ENCODE assay signal across 15 cellular contexts in the genomic region with DNA sequence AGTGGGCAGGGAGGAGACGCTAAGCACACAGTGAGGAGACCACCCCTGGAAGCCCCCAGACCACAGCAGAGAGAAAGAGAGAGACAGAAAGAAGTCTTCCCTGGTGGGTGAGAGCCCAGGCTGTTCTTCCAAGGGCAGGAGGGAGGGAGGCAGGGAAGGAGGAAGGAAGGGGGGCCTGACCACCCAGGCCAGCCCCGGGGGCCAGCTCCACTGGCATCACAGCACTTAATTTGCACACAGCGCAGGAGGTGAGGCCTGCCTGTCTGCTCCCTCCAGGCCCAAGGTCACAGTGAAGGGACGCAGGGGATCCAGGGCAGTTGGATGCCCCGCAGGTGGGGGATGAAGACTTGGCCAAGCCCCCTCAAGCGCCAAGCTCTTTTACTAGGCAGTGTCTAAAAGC.
DNase-seq lines count a peak whose midpoint lies in the region; ATAC-seq, FAIRE-seq and TF ChIP-seq lines count a peak whose summit lies in the region.
"Had no signal": no experiment of that assay in that cellular context is flagged by ENCODE, and none has a peak within 500 bp of the region (broad histone marks: within the 10 kb centered on the region; RNA-seq: fewer than 3 reads in every experiment).

No MANE protein-coding gene starts in this region.

- H3K27me3 Mint-ChIP-seq in Calu3 (ENCODE audit: unreplicated experiment) (peaks cover 14% of the 10 kb centered on the region), glutamatergic neuron (ENCODE audit: unreplicated experiment) (no peaks in the 10 kb centered on the region)

- no peaks in the 10 kb centered on the region for H3K9me3 ChIP-seq in pancreas
- H3K9me3 ChIP-seq: BE2C, HAP-1 had no signal

- TF ChIP-seq CTCF in Calu3 (IDR thresholded peaks at IDR 0.05; ENCODE audit: unreplicated experiment) (no peak), glutamatergic neuron (IDR thresholded peaks at IDR 0.05; ENCODE audit: partially characterized antibody, unreplicated experiment) (no peak), pancreas (IDR thresholded peaks at IDR 0.05) (no peak)

- CTCF ChIA-PET in Calu3 (lab: Charles Lee), result interaction anchor here (0.8 kb wide), 1 partner anchor 127 kb away, joined by 6 read pairs; no protein-coding TSS in a partner anchor

- H3K36me3 Mint-ChIP-seq in Calu3 (ENCODE audit: insufficient read depth, unreplicated experiment) (peaks cover 5% of the 10 kb centered on the region), glutamatergic neuron (ENCODE audit: unreplicated experiment) (peaks cover 13% of the 10 kb centered on the region)
- H3K36me3 Mint-ChIP-seq: CD8-positive, alpha-beta T cell; IgD-negative memory B cell had no signal

- no peak for FAIRE-seq in pancreas (lab: Jason Lieb, UNC)

- peaks cover 9% of the 10 kb centered on the region for H3K4me1 Mint-ChIP-seq in Calu3 (ENCODE audit: low read depth, unreplicated experiment)
- H3K4me1 Mint-ChIP-seq in glutamatergic neuron (ENCODE audit: low read depth, unreplicated experiment), result peaks cover 2% of the 10 kb centered on the region
- H3K4me1 Mint-ChIP-seq: IgD-negative memory B cell had no signal

- H3K9me3 Mint-ChIP-seq in Calu3 (ENCODE audit: low read depth, unreplicated experiment) (peaks cover 2% of the 10 kb centered on the region), glutamatergic neuron (ENCODE audit: unreplicated experiment) (peaks cover 2% of the 10 kb centered on the region)
- H3K9me3 Mint-ChIP-seq: CD8-positive, alpha-beta T cell had no signal

- intact Hi-C loops in Calu3 (cut with micrococcal nuclease; ENCODE audit: unreplicated experiment) (no loop called here), pancreas (cut with DNase I) (no loop called here)

- WGBS in pancreas, 2 donors, result 49 to 65% methylated on average over 6 of the region's 6 CpGs

- H3K27ac Mint-ChIP-seq in Calu3 (ENCODE audit: unreplicated experiment), result no peak overlapping the region
- H3K27ac Mint-ChIP-seq in glutamatergic neuron (ENCODE audit: unreplicated experiment), result peak overlapping the region; percentile 8
- H3K27ac Mint-ChIP-seq: CD8-positive, alpha-beta T cell had no signal

- ATAC-seq in pancreas, result peak in 2 of 4 donors; percentile 4 to 18
- ATAC-seq: CD8-positive, alpha-beta T cell; Panc1 had no signal

- no peak for DNase-seq in Calu3
- DNase-seq in GM03348 (ENCODE audit: low spot score), result peak; percentile 3
- DNase-seq in glutamatergic neuron, result no peak
- DNase-seq in pancreas, result no peak
- no peak for DNase-seq in NCI-H187 (lab: John Stamatoyannopoulos, UW)
- DNase-seq in SW480 (ENCODE audit: low spot score), result no peak
- DNase-seq in NCI-H510A treated with DMSO at 0.1 percent for 48 hours (lab: John Stamatoyannopoulos, UW), result no peak
- DNase-seq: NCI-H1930, NCI-H2171 treated with DMSO at 0.1 percent for 48 hours, NCI-H82 had no signal

- H3K4me3 Mint-ChIP-seq in Calu3 (ENCODE audit: low read depth, unreplicated experiment), result peak overlapping the region; percentile 37
- H3K4me3 Mint-ChIP-seq in glutamatergic neuron (ENCODE audit: unreplicated experiment), result no peak overlapping the region
- H3K4me3 Mint-ChIP-seq: CD8-positive, alpha-beta T cell had no signal

- no peaks in the 10 kb centered on the region for H3K4me1 ChIP-seq in pancreas
- H3K4me1 ChIP-seq: HAP-1 had no signal

- no peaks in the 10 kb centered on the region for H3K27me3 ChIP-seq in pancreas
- H3K27me3 ChIP-seq: BE2C had no signal

- no peaks in the 10 kb centered on the region for H3K36me3 ChIP-seq in pancreas
- H3K36me3 ChIP-seq: BE2C, HAP-1 had no signal

- H3K27ac ChIP-seq in pancreas, result peak overlapping the region; percentile 55 to 80 (median 60)

- BruUV-seq in Calu3 (replicated peaks; lab: Mats Ljungman, UMichigan), result no TSS peak

- no peak overlapping the region for H3K4me3 ChIP-seq in pancreas
- H3K4me3 ChIP-seq: HAP-1 had no signal
